In genomic region chr13:59364508-59365187, GRCh38 we compare ENCODE assay signal across 21 cellular contexts.
DNase-seq lines count a peak whose midpoint lies in the region; ATAC-seq and TF ChIP-seq lines count a peak whose summit lies in the region.
"Had no signal": no experiment of that assay in that cellular context is flagged by ENCODE, and none has a peak within 500 bp of the region (broad histone marks: within the 10 kb centered on the region; RNA-seq: fewer than 3 reads in every experiment).

No MANE protein-coding gene starts in this region.

- H3K9ac ChIP-seq in GM23248, result no peak overlapping the region
- no peak overlapping the region for H3K9ac ChIP-seq in mesendoderm (ENCODE audit: low read length)

- H3K4me3 ChIP-seq in GM23248 (no peak overlapping the region), mesendoderm (ENCODE audit: low read length) (no peak overlapping the region), tibial artery (no peak overlapping the region)
- H3K4me3 ChIP-seq: gastroesophageal sphincter, thoracic aorta had no signal

- H2AFZ ChIP-seq in GM23248, result no peak overlapping the region

- H3K9me2 ChIP-seq in GM23248 (ENCODE audit: insufficient read depth), result no peaks in the 10 kb centered on the region; the same call in 1 of the 2 replicates

- no peak overlapping the region for H4K5ac ChIP-seq in mesendoderm (ENCODE audit: low read length)

- H3K4me1 ChIP-seq in GM23248 (ENCODE audit: insufficient read depth), result no peaks in the 10 kb centered on the region
- H3K4me1 ChIP-seq in mesendoderm (ENCODE audit: control insufficient read depth, low read depth, low read length), result peaks cover 10% of the 10 kb centered on the region
- H3K4me1 ChIP-seq in tibial artery, result no peaks in the 10 kb centered on the region

- H3K27me3 ChIP-seq in GM23248 (replicated peaks; ENCODE audit: insufficient read depth) (no peaks in the 10 kb centered on the region), mesendoderm (ENCODE audit: insufficient read depth, low read length, poor library complexity) (no peaks in the 10 kb centered on the region), tibial artery (no peaks in the 10 kb centered on the region)
- H3K27me3 ChIP-seq: gastroesophageal sphincter had no signal

- no peak overlapping the region for H4K8ac ChIP-seq in mesendoderm (ENCODE audit: low read depth, low read length)

- no peak for TF ChIP-seq CTCF in tibial artery (IDR thresholded peaks at IDR 0.05)

- H3K9me3 ChIP-seq in GM23248 (ENCODE audit: low read depth), result no peaks in the 10 kb centered on the region
- H3K9me3 ChIP-seq in tibial artery, result no peaks in the 10 kb centered on the region
- H3K9me3 ChIP-seq: gastroesophageal sphincter, thoracic aorta had no signal

- H3F3A ChIP-seq in GM23248 (ENCODE audit: insufficient read depth), result no peaks in the 10 kb centered on the region

- ATAC-seq in SK-N-SH treated with all-trans-retinoic acid at 6 μM for 48 hours (peak; percentile 96), GM18873 (IDR thresholded peaks at IDR 0.05; ENCODE audit: low FRiP score, unreplicated experiment) (no peak)
- ATAC-seq: activated T-cell treated with anti-CD3 and anti-CD28 coated beads, Interleukin-2, amount 50 U/mL, for 4 hours; esophagus mucosa; gastroesophageal sphincter; left colon; natural killer cell treated with Interleukin-12 subunit alpha and Interleukin-12 subunit beta and Interleukin-15 and Interleukin-18, amount 100 ng/mL, for 72 hours; stimulated activated naive B cell treated with anti-CD40 and anti-IgM and Interleukin-4, amounts not matched to agents 10 μg/mL and 1 μg/mL and 100 μg/mL, for 72 hours had no signal

- no peak overlapping the region for H3K27ac ChIP-seq in GM23248
- H3K27ac ChIP-seq in mesendoderm (ENCODE audit: low read depth, low read length), result no peak overlapping the region
- no peak overlapping the region for H3K27ac ChIP-seq in tibial artery
- H3K27ac ChIP-seq: gastroesophageal sphincter, HL-60, thoracic aorta had no signal

- H2BK120ac ChIP-seq in mesendoderm (ENCODE audit: low read depth, low read length), result no peak overlapping the region

- WGBS in GM23248 (ENCODE audit: low coverage in 1 of 2, low lambda C conversion rate in 2 of 2, missing lambda C conversion rate in 2 of 2), 2 experiments, result 6 to 12% methylated on average over 8 of the region's 8 CpGs
- WGBS in mesendoderm (ENCODE audit: extremely low coverage, insufficient coverage, low lambda C conversion rate), result no CpG with 5 or more reads among the region's 8 CpGs

- no peaks in the 10 kb centered on the region for H4K20me1 ChIP-seq in GM23248 (ENCODE audit: insufficient read depth)

- DNase-seq in AG20443 (ENCODE audit: low spot score), result peak; percentile 17
- DNase-seq in GM23248, result peak; percentile 2
- peak; percentile 55 for DNase-seq in mesendoderm
- no peak for DNase-seq in medulla oblongata (ENCODE audit: extremely low spot score)
- no peak for DNase-seq in tibial artery
- DNase-seq: activated CD4-positive, alpha-beta T cell treated with anti-CD3 and anti-CD28 coated beads for 1 hour; activated CD8-positive, alpha-beta memory T cell treated with anti-CD3 and anti-CD28 coated beads for 24 hours; activated naive CD4-positive, alpha-beta T cell treated with anti-CD3 and anti-CD28 coated beads, Interleukin-2, amount 50 U/mL, for 16 hours; activated T-cell treated with anti-CD3 and anti-CD28 coated beads, Interleukin-2, amount 50 U/mL, for 4 hours; NCI-H146; stimulated activated CD4-positive, alpha-beta T cell treated with anti-CD3 and anti-CD28 coated beads, Interleukin-1b, Interleukin-23, amount 100 ng/mL, for 48 hours; stimulated activated naive B cell treated with anti-CD40 and anti-IgM and Interleukin-4, amounts not matched to agents 10 μg/mL and 1 μg/mL and 100 μg/mL, for 72 hours; T-helper 9 cell had no signal

- intact Hi-C loops in tibial artery (cut with DNase I; ENCODE audit: low total_unique reads), result no loop called here

- no peaks in the 10 kb centered on the region for H3K36me3 ChIP-seq in GM23248 (ENCODE audit: low read depth)
- no peaks in the 10 kb centered on the region for H3K36me3 ChIP-seq in mesendoderm (ENCODE audit: control insufficient read depth, insufficient read depth, low read length)
- no peaks in the 10 kb centered on the region for H3K36me3 ChIP-seq in tibial artery
- H3K36me3 ChIP-seq: gastroesophageal sphincter, thoracic aorta had no signal

- H3K23ac ChIP-seq in mesendoderm (ENCODE audit: low read length), result peak overlapping the region; percentile 11

- H3K79me1 ChIP-seq in mesendoderm (ENCODE audit: low read length), result no peaks in the 10 kb centered on the region

- H3K4ac ChIP-seq in mesendoderm (ENCODE audit: low read depth, low read length), result no peak overlapping the region

- no peak overlapping the region for H3K18ac ChIP-seq in mesendoderm (ENCODE audit: low read length)

- H2BK15ac ChIP-seq in mesendoderm (replicated peaks; ENCODE audit: low read depth), result no peak overlapping the region

- in situ Hi-C loops in GM23248 (cut with MboI), result no loop called here

- H2BK5ac ChIP-seq in mesendoderm (ENCODE audit: low read length), result no peak overlapping the region

- no peak overlapping the region for H3K4me2 ChIP-seq in GM23248 (ENCODE audit: unreplicated experiment)
- no peak overlapping the region for H3K4me2 ChIP-seq in mesendoderm (ENCODE audit: low read length)

- no peak overlapping the region for H2AK5ac ChIP-seq in mesendoderm (ENCODE audit: low read length)

- H3K79me2 ChIP-seq in GM23248 (ENCODE audit: insufficient read depth), result no peaks in the 10 kb centered on the region
- no peaks in the 10 kb centered on the region for H3K79me2 ChIP-seq in mesendoderm (ENCODE audit: control insufficient read depth, insufficient read depth, low read length)

- no peak overlapping the region for H3K56ac ChIP-seq in mesendoderm (ENCODE audit: low read length)

TF ChIP-seq in SK-N-SH treated with all-trans-retinoic acid at 6 μM for 48 hours, 23 proteins besides CTCF, POLR2A, EP300 and RAD21:
- no peak for TF ChIP-seq ZNF70 (CRISPR knock-in tag; IDR thresholded peaks at IDR 0.05)
- TF ChIP-seq PPARA (CRISPR knock-in tag; IDR thresholded peaks at IDR 0.05; ENCODE audit: borderline replicate concordance), result no peak
- TF ChIP-seq TSHZ2 (CRISPR knock-in tag; IDR thresholded peaks at IDR 0.05), result 0 out of 2 replicates have a peak, but pooled peaks have one; percentile 45
- TF ChIP-seq TCF4 (CRISPR knock-in tag; IDR thresholded peaks at IDR 0.05; ENCODE audit: borderline replicate concordance), result peak; percentile 48; the same call in 1 of the 2 replicates

Comparison
In these comparisons a context has a peak if more than half of its experiments do, and no peak if none do; other contexts are left out.
1. DNase-seq: peak in AG20443 (single experiment), GM23248 (single experiment) and mesendoderm (single experiment); none in medulla oblongata (single experiment) and tibial artery (0 of 2).